In the genomic region with DNA sequence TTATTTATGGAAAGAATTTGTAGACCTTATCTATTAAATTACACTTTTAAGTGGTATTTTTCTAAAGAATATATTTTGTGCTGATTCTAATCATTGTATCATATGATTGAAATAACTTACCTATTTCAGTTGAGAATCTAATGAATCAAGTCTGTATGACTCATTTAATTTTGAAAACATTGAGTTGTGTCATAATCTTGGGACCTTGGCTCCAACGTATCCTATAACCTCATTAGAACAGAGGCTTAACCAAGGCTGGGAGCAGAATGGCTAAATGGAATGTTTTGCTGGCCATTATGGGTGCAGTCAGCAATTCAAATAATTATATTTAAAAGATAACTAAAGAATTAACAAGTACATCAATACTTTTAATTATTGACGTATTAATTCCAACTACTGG, we compare ENCODE assay signal across 30 cellular contexts. TPM values are rescaled to one million over a fixed set of nuclear protein-coding genes. Genes with fewer than 3 reads are reported as not detected.
"Had no signal": no experiment of that assay in that cellular context is flagged by ENCODE, and none has a peak within 500 bp of the region (broad histone marks: within the 10 kb centered on the region; RNA-seq: fewer than 3 reads in every experiment).

No MANE protein-coding gene starts in this region.

- H3K4me2 ChIP-seq: hepatocyte, smooth muscle cell had no signal

- H3K27ac ChIP-seq: adrenal gland, ascending aorta, esophagus muscularis mucosa, gastrocnemius medialis, hepatocyte, neutrophil, sigmoid colon, stomach, tibial artery, upper lobe of right lung, VCaP had no signal

- DNase-seq: activated CD4-positive, alpha-beta T cell treated with anti-CD3 and anti-CD28 coated beads for 4 hours; activated CD4-positive, alpha-beta T cell treated with anti-CD3 and anti-CD28 coated beads, Interleukin-2, amount 50 U/mL, for 4 hours; activated CD8-positive, alpha-beta memory T cell treated with anti-CD3 and anti-CD28 coated beads for 24 hours; activated effector memory CD4-positive, alpha-beta T cell treated with Interleukin-2 at 50 U/mL for 16 hours; activated naive CD4-positive, alpha-beta T cell treated with Interleukin-2 at 50 U/mL for 16 hours; activated naive CD8-positive, alpha-beta T cell treated with anti-CD3 and anti-CD28 coated beads for 36 hours; adrenal gland; caudate nucleus; gastrocnemius medialis; glutamatergic neuron; left cardiac atrium; left ventricle myocardium superior; naive B cell; nephron progenitor cell; retina; sigmoid colon; stimulated activated CD4-positive, alpha-beta T cell treated with anti-CD3 and anti-CD28 coated beads, Interleukin-1b, Interleukin-23, amount 100 ng/mL, for 48 hours; stimulated activated CD4-positive, alpha-beta T cell treated with anti-CD3 and anti-CD28 coated beads, Interleukin-4, amount 100 ng/mL, for 4 hours; stimulated activated naive B cell treated with anti-CD40 and anti-IgM and Interleukin-4, amounts not matched to agents 10 μg/mL and 1 μg/mL and 100 μg/mL, for 72 hours; stomach; T-helper 9 cell; tibial artery; upper lobe of right lung had no signal

- ATAC-seq: gastrocnemius medialis; left cardiac atrium; left ventricle myocardium superior; stimulated activated naive B cell treated with anti-CD40 and anti-IgM and Interleukin-4, amounts not matched to agents 10 μg/mL and 1 μg/mL and 100 μg/mL, for 72 hours; upper lobe of right lung had no signal

- H3K4me1 ChIP-seq: adrenal gland, ascending aorta, esophagus muscularis mucosa, gastrocnemius medialis, sigmoid colon, stomach, tibial artery, upper lobe of right lung had no signal

- H3K9me3 ChIP-seq: adrenal gland, ascending aorta, esophagus muscularis mucosa, gastrocnemius medialis, neutrophil, sigmoid colon, tibial artery, upper lobe of right lung had no signal

- H3K79me2 ChIP-seq: hepatocyte had no signal

- FAIRE-seq: keratinocyte had no signal

- H3K4me3 ChIP-seq: adrenal gland, ascending aorta, esophagus muscularis mucosa, gastrocnemius medialis, hepatocyte, sigmoid colon, smooth muscle cell, stomach, tibial artery, upper lobe of right lung had no signal

- H3K36me3 ChIP-seq: adrenal gland, ascending aorta, esophagus muscularis mucosa, gastrocnemius medialis, neutrophil, sigmoid colon, stomach, tibial artery, upper lobe of right lung had no signal

- H3K27me3 ChIP-seq: adrenal gland, ascending aorta, esophagus muscularis mucosa, gastrocnemius medialis, hepatocyte, neutrophil, sigmoid colon, stomach, tibial artery, upper lobe of right lung had no signal

- H2AFZ ChIP-seq: hepatocyte had no signal

RNA-seq across cellular contexts. Expression of a gene that starts 19.6 kb away (rescaled TPM):
- total RNA-seq: activated naive CD8-positive, alpha-beta T cell treated with anti-CD3 and anti-CD28 coated beads for 36 hours had no signal
